In the genomic region with DNA sequence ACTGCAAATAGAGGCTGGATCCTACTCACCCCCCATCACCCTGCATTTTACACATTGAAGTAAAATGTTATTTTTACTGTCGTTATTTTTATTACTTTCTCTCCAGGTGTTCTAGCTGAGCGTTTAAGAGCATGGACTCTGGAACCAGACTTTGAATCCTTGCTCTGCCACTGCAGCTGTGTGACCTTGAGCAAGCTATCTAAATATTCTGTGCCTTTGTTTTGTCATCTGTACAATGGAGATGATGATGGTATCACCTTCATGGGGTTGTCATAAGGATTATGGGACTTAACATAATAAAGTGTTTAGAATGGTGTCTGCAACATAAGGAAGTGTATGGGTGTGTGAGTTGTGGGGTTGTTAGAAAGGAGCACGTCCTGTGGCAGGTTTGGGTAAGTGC, we compare ENCODE assay signal across 30 cellular contexts.
"Had no signal": no experiment of that assay in that cellular context is flagged by ENCODE, and none has a peak within 500 bp of the region (broad histone marks: within the 10 kb centered on the region; RNA-seq: fewer than 3 reads in every experiment).

No MANE protein-coding gene starts in this region.

- ATAC-seq: heart left ventricle; left lung; lower lobe of right lung; naive thymus-derived CD8-positive, alpha-beta T cell; sciatic nerve; stimulated activated naive CD8-positive, alpha-beta T cell treated with anti-CD3 and anti-CD28 coated beads, Interleukin-15, Interleukin-2, amounts not matched to agents 100 U/mL and 50 U/mL, for 24 hours had no signal

- H3K27me3 ChIP-seq: heart left ventricle, left lung, neutrophil, ovary, uterus had no signal

- FAIRE-seq: astrocyte, endothelial cell of umbilical vein, TTC549 had no signal

- H3K4me3 ChIP-seq: heart left ventricle, left lung, lower lobe of right lung, ovary, skin epidermis, thoracic aorta, uterus had no signal

- DNase-seq: activated CD4-positive, alpha-beta T cell treated with anti-CD3 and anti-CD28 coated beads for 4 hours; activated CD4-positive, alpha-beta T cell treated with anti-CD3 and anti-CD28 coated beads, Interleukin-2, amount 50 U/mL, for 4 hours; activated gamma-delta T cell; activated naive CD4-positive, alpha-beta T cell treated with anti-CD3 and anti-CD28 coated beads, Interleukin-2, amount 50 U/mL, for 16 hours; activated T-cell treated with anti-CD3 and anti-CD28 coated beads, Interleukin-2, amount 50 U/mL, for 1 hour; amniotic stem cell; central memory CD4-positive, alpha-beta T cell; dermis blood vessel endothelial cell; effector memory CD4-positive, alpha-beta T cell; heart left ventricle; immature natural killer cell; left lung; lower lobe of right lung; mesenchymal stem cell; naive thymus-derived CD8-positive, alpha-beta T cell; ovary; stimulated activated CD4-positive, alpha-beta T cell treated with anti-CD3 and anti-CD28 coated beads, Interleukin-12 subunit alpha, Interleukin-12 subunit beta, amount 100 ng/mL, for 4 hours; stimulated activated CD4-positive, alpha-beta T cell treated with anti-CD3 and anti-CD28 coated beads, Interleukin-4, amount 100 ng/mL, for 1 hour; stimulated activated naive CD8-positive, alpha-beta T cell treated with anti-CD3 and anti-CD28 coated beads, Interleukin-15, Interleukin-2, amounts not matched to agents 100 U/mL and 50 U/mL, for 24 hours; T-helper 9 cell; trophoblast cell; uterus had no signal

- H3K27ac ChIP-seq: heart left ventricle, left lung, lower lobe of right lung, neutrophil, ovary, skin epidermis, thoracic aorta, uterus, VCaP had no signal

- H3K36me3 ChIP-seq: ovary, uterus had no signal

- H3K9me3 ChIP-seq: heart left ventricle, left lung, lower lobe of right lung, neutrophil, ovary, thoracic aorta, uterus had no signal

- H3K4me1 ChIP-seq: left lung, lower lobe of right lung, uterus had no signal
